In the genomic region with DNA sequence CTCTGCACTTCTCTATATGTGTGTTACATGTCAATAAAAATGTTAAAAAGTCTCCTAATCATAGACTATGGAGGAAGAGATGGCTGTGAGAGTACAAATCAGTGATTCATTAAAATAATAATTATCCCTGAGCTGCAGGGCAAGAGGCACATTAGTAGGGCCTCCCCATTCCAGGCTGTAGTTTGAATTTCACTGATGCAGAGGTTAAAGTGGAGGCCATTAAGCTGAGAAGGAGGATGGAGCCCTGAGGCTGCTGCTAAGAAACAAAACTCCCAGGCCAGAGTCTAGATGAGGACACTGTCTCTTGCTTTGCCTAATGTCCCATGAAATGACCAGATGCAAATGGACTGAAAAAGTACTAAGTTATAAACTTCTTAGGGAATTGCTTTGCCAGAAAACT, we compare ENCODE assay signal across 24 cellular contexts.
"Had no signal": no experiment of that assay in that cellular context is flagged by ENCODE, and none has a peak within 500 bp of the region (broad histone marks: within the 10 kb centered on the region; RNA-seq: fewer than 3 reads in every experiment).

No MANE protein-coding gene starts in this region.

- H3K9me3 ChIP-seq: left ventricle myocardium inferior, mucosa of descending colon, ovary, testis, thyroid gland, transverse colon, uterus had no signal

- H3K36me3 ChIP-seq: left ventricle myocardium inferior, ovary, stomach, thyroid gland, transverse colon, uterus had no signal

- H3K4me1 ChIP-seq: left ventricle myocardium inferior, stomach, testis, thyroid gland, transverse colon, uterus had no signal

- H3K27ac ChIP-seq: left ventricle myocardium inferior, ovary, skin epidermis, stomach, testis, thyroid gland, transverse colon, uterus had no signal

- DNase-seq: hippocampal formation; left ventricle myocardium inferior; midbrain; mucosa of descending colon; naive thymus-derived CD4-positive, alpha-beta T cell; ovary; retina; right cardiac atrium; stimulated activated CD4-positive, alpha-beta T cell treated with anti-CD3 and anti-CD28 coated beads, Interleukin-12 subunit alpha, Interleukin-12 subunit beta, amount 100 ng/mL, for 4 hours; stimulated activated CD4-positive, alpha-beta T cell treated with anti-CD3 and anti-CD28 coated beads, Interleukin-15, amount 100 ng/mL, for 24 hours; stimulated activated CD4-positive, alpha-beta T cell treated with anti-CD3 and anti-CD28 coated beads, Interleukin-2, amount 100 ng/mL, for 24 hours; stimulated activated CD4-positive, alpha-beta T cell treated with anti-CD3 and anti-CD28 coated beads, Interleukin-4, amount 100 ng/mL, for 1 hour; stimulated activated naive B cell treated with anti-CD40 and anti-IgM and Interleukin-4, amounts not matched to agents 10 μg/mL and 1 μg/mL and 100 μg/mL, for 72 hours; stimulated activated naive CD8-positive, alpha-beta T cell treated with anti-CD3 and anti-CD28 coated beads, Interleukin-15, Interleukin-2, amounts not matched to agents 100 U/mL and 50 U/mL, for 24 hours; stomach; testis; thyroid gland; transverse colon; uterus had no signal

- H3K27ac Mint-ChIP-seq: naive thymus-derived CD4-positive, alpha-beta T cell; natural killer cell treated with Interleukin-12 subunit alpha and Interleukin-12 subunit beta and Interleukin-15 and Interleukin-18, amount 100 ng/mL, for 72 hours; progenitor cell of endocrine pancreas; stimulated activated naive B cell treated with anti-CD40 and anti-IgM and Interleukin-4, amounts not matched to agents 10 μg/mL and 1 μg/mL and 100 μg/mL, for 72 hours had no signal

- H3K4me3 Mint-ChIP-seq: naive thymus-derived CD4-positive, alpha-beta T cell; natural killer cell treated with Interleukin-12 subunit alpha and Interleukin-12 subunit beta and Interleukin-15 and Interleukin-18, amount 100 ng/mL, for 72 hours; stimulated activated naive B cell treated with anti-CD40 and anti-IgM and Interleukin-4, amounts not matched to agents 10 μg/mL and 1 μg/mL and 100 μg/mL, for 72 hours had no signal

- H3K9me3 Mint-ChIP-seq: naive thymus-derived CD4-positive, alpha-beta T cell; natural killer cell treated with Interleukin-12 subunit alpha and Interleukin-12 subunit beta and Interleukin-15 and Interleukin-18, amount 100 ng/mL, for 72 hours had no signal

- H3K27me3 Mint-ChIP-seq: natural killer cell treated with Interleukin-12 subunit alpha and Interleukin-12 subunit beta and Interleukin-15 and Interleukin-18, amount 100 ng/mL, for 72 hours had no signal

- H3K27me3 ChIP-seq: ovary, stomach, testis, thyroid gland, transverse colon, uterus had no signal

- H3K4me1 Mint-ChIP-seq: stimulated activated naive B cell treated with anti-CD40 and anti-IgM and Interleukin-4, amounts not matched to agents 10 μg/mL and 1 μg/mL and 100 μg/mL, for 72 hours had no signal

- H3K4me3 ChIP-seq: left ventricle myocardium inferior, lung, mucosa of descending colon, ovary, skin epidermis, stomach, testis, thyroid gland, transverse colon, uterus had no signal

- ATAC-seq: mucosa of descending colon; naive thymus-derived CD4-positive, alpha-beta T cell; right cardiac atrium; sciatic nerve; stimulated activated naive B cell treated with anti-CD40 and anti-IgM and Interleukin-4, amounts not matched to agents 10 μg/mL and 1 μg/mL and 100 μg/mL, for 72 hours; stimulated activated naive CD8-positive, alpha-beta T cell treated with anti-CD3 and anti-CD28 coated beads, Interleukin-15, Interleukin-2, amounts not matched to agents 100 U/mL and 50 U/mL, for 24 hours had no signal

- H3K36me3 Mint-ChIP-seq: natural killer cell treated with Interleukin-12 subunit alpha and Interleukin-12 subunit beta and Interleukin-15 and Interleukin-18, amount 100 ng/mL, for 72 hours had no signal
